ENCODE assay signal across 1 cellular context in the genomic region with DNA sequence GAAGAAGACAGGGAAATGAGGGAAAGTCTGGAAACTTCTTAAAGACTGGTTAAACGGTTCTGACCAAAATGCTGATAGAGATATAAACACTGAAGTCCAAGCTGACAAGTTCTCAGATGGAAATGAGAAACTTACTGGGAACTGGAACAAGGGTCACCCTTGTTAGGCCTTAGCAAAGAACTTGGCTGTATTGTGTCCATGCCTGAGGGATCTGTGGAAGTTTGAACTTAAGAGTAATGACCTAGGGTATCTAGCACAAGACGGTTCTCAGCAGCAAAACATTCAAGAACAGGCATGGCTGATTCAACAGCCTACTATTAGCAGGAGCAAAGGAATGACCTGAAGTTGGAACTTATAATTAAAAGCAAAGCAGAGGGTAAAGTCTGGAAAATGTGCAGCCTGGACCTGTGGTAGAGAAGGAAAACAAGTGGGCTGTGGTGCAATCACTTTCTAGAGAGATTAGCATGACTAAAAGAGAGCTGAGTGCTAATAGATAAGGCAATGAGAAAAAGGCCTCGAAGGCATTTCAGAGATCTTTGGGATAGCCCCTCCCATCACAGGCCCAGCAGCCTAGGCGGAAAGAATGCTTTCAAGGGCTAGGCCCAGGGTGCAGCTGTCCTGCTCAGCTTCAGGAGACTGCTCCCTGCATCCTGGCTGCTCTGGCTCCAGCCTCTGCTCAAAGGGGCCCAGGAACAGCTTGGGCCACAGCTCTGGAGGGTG.
TF ChIP-seq lines count a peak whose summit lies in the region.

No MANE protein-coding gene starts in this region.

TF ChIP-seq in GM23338, 12 proteins besides CTCF, POLR2A, EP300 and RAD21 (continued from another document):
- TF ChIP-seq CREB1 (CRISPR knock-in tag; IDR thresholded peaks at IDR 0.05; ENCODE audit: low read depth) (no peak), NANOG (IDR thresholded peaks at IDR 0.05; ENCODE audit: borderline replicate concordance) (no peak), ETS1 (IDR thresholded peaks at IDR 0.05) (no peak)
